26 cellular contexts compared by ENCODE assay signal in genomic region chr14:80188571-80188970, GRCh38. TPM values are rescaled to one million over a fixed set of nuclear protein-coding genes. Genes with fewer than 3 reads are reported as not detected.
"Had no signal": no experiment of that assay in that cellular context is flagged by ENCODE, and none has a peak within 500 bp of the region (broad histone marks: within the 10 kb centered on the region; RNA-seq: fewer than 3 reads in every experiment).

No MANE protein-coding gene starts in this region.

- H3K27ac ChIP-seq: neural progenitor cell, pancreas, prostate gland, right lobe of liver, sigmoid colon, stomach, thoracic aorta, thyroid gland, tibial nerve, upper lobe of right lung, uterus had no signal

- H3K27me3 Mint-ChIP-seq: naive thymus-derived CD4-positive, alpha-beta T cell; stimulated activated naive B cell treated with anti-CD40 and anti-IgM and Interleukin-4, amounts not matched to agents 10 μg/mL and 1 μg/mL and 100 μg/mL, for 72 hours; stimulated activated naive CD8-positive, alpha-beta T cell treated with anti-CD3 and anti-CD28 coated beads, Interleukin-15, Interleukin-2, amounts not matched to agents 100 ng/mL and 50 ng/mL, for 24 hours; type B pancreatic cell had no signal

- H3K4me3 ChIP-seq: neural progenitor cell, pancreas, prostate gland, right lobe of liver, sigmoid colon, stomach, thoracic aorta, thyroid gland, tibial nerve, upper lobe of right lung, uterus had no signal

- DNase-seq: naive thymus-derived CD4-positive, alpha-beta T cell; natural killer cell; occipital lobe; pancreas; right cardiac atrium; right lobe of liver; sigmoid colon; small intestine; stimulated activated CD4-positive, alpha-beta T cell treated with anti-CD3 and anti-CD28 coated beads, Interleukin-15, amount 100 ng/mL, for 24 hours; stimulated activated CD4-positive, alpha-beta T cell treated with anti-CD3 and anti-CD28 coated beads, Interleukin-2, amount 100 ng/mL, for 24 hours; stimulated activated CD4-positive, alpha-beta T cell treated with anti-CD3 and anti-CD28 coated beads, Interleukin-2, amount 100 ng/mL, for 48 hours; stimulated activated CD4-positive, alpha-beta T cell treated with anti-CD3 and anti-CD28 coated beads, Interleukin-4, amount 100 ng/mL, for 24 hours; stimulated activated naive B cell treated with anti-CD40 and anti-IgM and Interleukin-4, amounts not matched to agents 10 μg/mL and 1 μg/mL and 100 μg/mL, for 72 hours; stimulated activated naive CD4-positive, alpha-beta T cell treated with Interleukin-2 at 50 U/mL for 16 hours; stomach; thyroid gland; upper lobe of right lung; uterus had no signal

- H3K36me3 ChIP-seq: neural progenitor cell, pancreas, prostate gland, right lobe of liver, sigmoid colon, stomach, thoracic aorta, thyroid gland, tibial nerve, upper lobe of right lung, uterus had no signal

- H3K4me3 Mint-ChIP-seq: naive thymus-derived CD4-positive, alpha-beta T cell; natural killer cell; nephron; neural progenitor cell; stimulated activated effector memory CD8-positive, alpha-beta T cell treated with anti-CD3 and anti-CD28 coated beads, Interleukin-12 subunit alpha, Interleukin-12 subunit beta, amount 100 ng/mL, for 72 hours; stimulated activated naive B cell treated with anti-CD40 and anti-IgM and Interleukin-4, amounts not matched to agents 10 μg/mL and 1 μg/mL and 100 μg/mL, for 72 hours; stimulated activated naive CD8-positive, alpha-beta T cell treated with anti-CD3 and anti-CD28 coated beads, Interleukin-15, Interleukin-2, amounts not matched to agents 100 ng/mL and 50 ng/mL, for 24 hours; type B pancreatic cell had no signal

- H3K36me3 Mint-ChIP-seq: naive thymus-derived CD4-positive, alpha-beta T cell; neural progenitor cell; stimulated activated effector memory CD8-positive, alpha-beta T cell treated with anti-CD3 and anti-CD28 coated beads, Interleukin-12 subunit alpha, Interleukin-12 subunit beta, amount 100 ng/mL, for 72 hours; stimulated activated naive B cell treated with anti-CD40 and anti-IgM and Interleukin-4, amounts not matched to agents 10 μg/mL and 1 μg/mL and 100 μg/mL, for 72 hours; type B pancreatic cell had no signal

- H3K9ac ChIP-seq: neural progenitor cell had no signal

- H3K27me3 ChIP-seq: neural progenitor cell, pancreas, right lobe of liver, sigmoid colon, stomach, thyroid gland, tibial nerve, upper lobe of right lung, uterus had no signal

- H3K9me3 ChIP-seq: pancreas, prostate gland, right lobe of liver, sigmoid colon, stomach, thoracic aorta, thyroid gland, tibial nerve, upper lobe of right lung, uterus had no signal

- H2AFZ ChIP-seq: neural progenitor cell had no signal

- H3K4me1 ChIP-seq: pancreas, prostate gland, right lobe of liver, sigmoid colon, stomach, tibial nerve, upper lobe of right lung, uterus had no signal

- H3K9me3 Mint-ChIP-seq: nephron, type B pancreatic cell had no signal

- H3K27ac Mint-ChIP-seq: naive thymus-derived CD4-positive, alpha-beta T cell; natural killer cell; nephron; neural progenitor cell; stimulated activated effector memory CD8-positive, alpha-beta T cell treated with anti-CD3 and anti-CD28 coated beads, Interleukin-12 subunit alpha, Interleukin-12 subunit beta, amount 100 ng/mL, for 72 hours; stimulated activated naive B cell treated with anti-CD40 and anti-IgM and Interleukin-4, amounts not matched to agents 10 μg/mL and 1 μg/mL and 100 μg/mL, for 72 hours; stimulated activated naive CD8-positive, alpha-beta T cell treated with anti-CD3 and anti-CD28 coated beads, Interleukin-15, Interleukin-2, amounts not matched to agents 100 ng/mL and 50 ng/mL, for 24 hours; type B pancreatic cell had no signal

- H3K4me1 Mint-ChIP-seq: natural killer cell; nephron; stimulated activated effector memory CD8-positive, alpha-beta T cell treated with anti-CD3 and anti-CD28 coated beads, Interleukin-12 subunit alpha, Interleukin-12 subunit beta, amount 100 ng/mL, for 72 hours; stimulated activated naive B cell treated with anti-CD40 and anti-IgM and Interleukin-4, amounts not matched to agents 10 μg/mL and 1 μg/mL and 100 μg/mL, for 72 hours had no signal

RNA-seq across cellular contexts. Expression of gene DIO2, which starts 22.7 kb away (rescaled TPM):
- total RNA-seq: naive thymus-derived CD4-positive, alpha-beta T cell; natural killer cell had no signal
- polyA plus RNA-seq: naive thymus-derived CD4-positive, alpha-beta T cell had no signal
